23 cellular contexts compared by ENCODE assay signal in genomic region chr15:39701988-39702387, GRCh38.
DNase-seq lines count a peak whose midpoint lies in the region; ATAC-seq, FAIRE-seq and TF ChIP-seq lines count a peak whose summit lies in the region.
"Had no signal": no experiment of that assay in that cellular context is flagged by ENCODE, and none has a peak within 500 bp of the region (broad histone marks: within the 10 kb centered on the region; RNA-seq: fewer than 3 reads in every experiment).

No MANE protein-coding gene starts in this region.

- peaks cover 6% of the 10 kb centered on the region for H3K4me1 Mint-ChIP-seq in activated naive CD8-positive, alpha-beta T cell treated with anti-CD3 and anti-CD28 coated beads, Interleukin-2, amount 50 U/mL, for 24 hours
- H3K4me1 Mint-ChIP-seq in activated naive CD8-positive, alpha-beta T cell treated with anti-CD3 and anti-CD28 coated beads for 36 hours = no peaks in the 10 kb centered on the region
- H3K4me1 Mint-ChIP-seq in neural progenitor cell = peaks cover 48% of the 10 kb centered on the region
- H3K4me1 Mint-ChIP-seq: B cell; CD4-positive, CD25-positive, alpha-beta regulatory T cell had no signal

- H3K9me3 ChIP-seq in K562 (replicated peaks; ENCODE audit: control insufficient read depth, insufficient read depth, low read depth, low read length) (0 out of 2 replicates have a peak, but pooled peaks cover 3% of the 10 kb centered on the region), neural progenitor cell (ENCODE audit: low read depth) (no peaks in the 10 kb centered on the region), mucosa of descending colon (no peaks in the 10 kb centered on the region)
- H3K9me3 ChIP-seq: BLaER1, HAP-1 had no signal

- no peak overlapping the region for H3K4me3 Mint-ChIP-seq in activated naive CD8-positive, alpha-beta T cell treated with anti-CD3 and anti-CD28 coated beads, Interleukin-2, amount 50 U/mL, for 24 hours
- no peak overlapping the region for H3K4me3 Mint-ChIP-seq in activated naive CD8-positive, alpha-beta T cell treated with anti-CD3 and anti-CD28 coated beads for 36 hours
- no peak overlapping the region for H3K4me3 Mint-ChIP-seq in neural progenitor cell
- H3K4me3 Mint-ChIP-seq: B cell; CD4-positive, CD25-positive, alpha-beta regulatory T cell; CD8-positive, alpha-beta T cell; GM23338; HFFc6 had no signal

- H3K4me1 ChIP-seq in K562 (replicated peaks in 1 of 2; ENCODE audit: control insufficient read depth in 2 of 2, insufficient read depth in 2 of 2, low read length in 2 of 2) (peaks cover 9 to 38% of the 10 kb centered on the region in 2 experiments; a peak in 4 of 5 replicates), neural progenitor cell (peaks cover 9% of the 10 kb centered on the region), mucosa of descending colon (ENCODE audit: low read depth) (no peaks in the 10 kb centered on the region)
- H3K4me1 ChIP-seq: BLaER1 had no signal

- no peak overlapping the region for H3K9ac ChIP-seq in K562 (ENCODE audit: insufficient read depth in 1 of 2, low read depth in 2 of 2, low read length in 2 of 2)
- H3K9ac ChIP-seq in neural progenitor cell = no peak overlapping the region
- H3K9ac ChIP-seq: BLaER1 had no signal

- peak; percentile 51 for FAIRE-seq in K562 (lab: Jason Lieb, UNC)
- FAIRE-seq: A204.1, D721Med, GM18507, H54 had no signal

- no peaks in the 10 kb centered on the region for H3K79me2 ChIP-seq in K562 (ENCODE audit: control insufficient read depth, insufficient read depth, low read length)
- no peaks in the 10 kb centered on the region for H3K79me2 ChIP-seq in neural progenitor cell (ENCODE audit: low read depth)

- no peak for DNase-seq in activated naive CD8-positive, alpha-beta T cell treated with anti-CD3 and anti-CD28 coated beads, Interleukin-2, amount 50 U/mL, for 24 hours
- DNase-seq in activated naive CD8-positive, alpha-beta T cell treated with anti-CD3 and anti-CD28 coated beads for 36 hours = no peak
- DNase-seq in K562 (ENCODE audit: extremely low read depth in 1 of 4, low spot score in 3 of 4) (peak in 2 of 4 experiments; percentile 13 to 28), neural progenitor cell (ENCODE audit: low spot score) (no peak), DMS53 treated with DMSO at 0.1 percent for 48 hours (lab: John Stamatoyannopoulos, UW; ENCODE audit: unreplicated experiment) (no peak), mucosa of descending colon (no peak), HUDEP-2 (lab: John Stamatoyannopoulos, UW; ENCODE audit: unreplicated experiment in 76 of 76) (no peak)
- DNase-seq: CD4-positive, CD25-positive, alpha-beta regulatory T cell; CD8-positive, alpha-beta T cell; DMS 273 treated with DMSO at 0.1 percent for 48 hours; DMS79 treated with DMSO at 0.1 percent for 48 hours; GF-D8; HFFc6 had no signal

- H3F3A ChIP-seq in neural progenitor cell (ENCODE audit: low read depth) = peaks cover 10% of the 10 kb centered on the region

- H3K4me2 ChIP-seq in K562 (ENCODE audit: insufficient read depth, low read length) = no peak overlapping the region
- no peak overlapping the region for H3K4me2 ChIP-seq in neural progenitor cell
- H3K4me2 ChIP-seq: BLaER1, GM23338 had no signal

- no peak overlapping the region for H3K27ac Mint-ChIP-seq in activated naive CD8-positive, alpha-beta T cell treated with anti-CD3 and anti-CD28 coated beads, Interleukin-2, amount 50 U/mL, for 24 hours
- H3K27ac Mint-ChIP-seq in activated naive CD8-positive, alpha-beta T cell treated with anti-CD3 and anti-CD28 coated beads for 36 hours = no peak overlapping the region
- H3K27ac Mint-ChIP-seq in neural progenitor cell = peak overlapping the region; percentile 92
- H3K27ac Mint-ChIP-seq: B cell; CD4-positive, CD25-positive, alpha-beta regulatory T cell; CD8-positive, alpha-beta T cell; GM23338; HFFc6 had no signal

- TF ChIP-seq CTCF in K562 (IDR thresholded peaks at IDR 0.05 in 2 of 3, conservative IDR thresholded peaks at IDR 0.05 in 1 of 3; ENCODE audit: insufficient read depth in 2 of 3, low read depth in 1 of 3, low read length in 3 of 3) (no peak), neural progenitor cell (IDR thresholded peaks at IDR 0.05) (no peak), mucosa of descending colon (IDR thresholded peaks at IDR 0.05) (no peak)

- CTCF ChIA-PET in K562 (lab: Yijun Ruan, JAX; ENCODE audit: low intra/inter-chr PET ratio) = no interaction called here

- no peaks in the 10 kb centered on the region for H3K9me3 Mint-ChIP-seq in activated naive CD8-positive, alpha-beta T cell treated with anti-CD3 and anti-CD28 coated beads, Interleukin-2, amount 50 U/mL, for 24 hours
- no peaks in the 10 kb centered on the region for H3K9me3 Mint-ChIP-seq in activated naive CD8-positive, alpha-beta T cell treated with anti-CD3 and anti-CD28 coated beads for 36 hours
- no peaks in the 10 kb centered on the region for H3K9me3 Mint-ChIP-seq in neural progenitor cell
- H3K9me3 Mint-ChIP-seq: CD4-positive, CD25-positive, alpha-beta regulatory T cell; CD8-positive, alpha-beta T cell; GM23338; HFFc6 had no signal

- TF ChIP-seq RAD21 in K562 (CRISPR knock-in tag; conservative IDR thresholded peaks at IDR 0.05 in 1 of 2, IDR thresholded peaks at IDR 0.05 in 1 of 2) = no peak

- H2AFZ ChIP-seq in K562 (ENCODE audit: low read depth, low read length) (peak overlapping the region; percentile 82), neural progenitor cell (replicated peaks) (no peak overlapping the region)
- H2AFZ ChIP-seq: GM23338 had no signal

- H4K20me1 ChIP-seq in K562 (replicated peaks; ENCODE audit: control insufficient read depth, insufficient read depth, low read length) (no peaks in the 10 kb centered on the region), neural progenitor cell (ENCODE audit: low read depth) (no peaks in the 10 kb centered on the region)
- H4K20me1 ChIP-seq: BLaER1 had no signal

- no peaks in the 10 kb centered on the region for H3K36me3 Mint-ChIP-seq in activated naive CD8-positive, alpha-beta T cell treated with anti-CD3 and anti-CD28 coated beads, Interleukin-2, amount 50 U/mL, for 24 hours (ENCODE audit: low read depth)
- no peaks in the 10 kb centered on the region for H3K36me3 Mint-ChIP-seq in activated naive CD8-positive, alpha-beta T cell treated with anti-CD3 and anti-CD28 coated beads for 36 hours
- H3K36me3 Mint-ChIP-seq in neural progenitor cell = no peaks in the 10 kb centered on the region
- H3K36me3 Mint-ChIP-seq: CD4-positive, CD25-positive, alpha-beta regulatory T cell; CD8-positive, alpha-beta T cell had no signal

- in situ Hi-C loops in K562 (cut with MboI) = no loop called here

- POLR2A ChIA-PET in K562 (lab: Yijun Ruan, JAX) = no interaction called here

- ATAC-seq in activated naive CD8-positive, alpha-beta T cell treated with anti-CD3 and anti-CD28 coated beads, Interleukin-2, amount 50 U/mL, for 24 hours = peak; percentile 15
- ATAC-seq in K562 (no peak), mucosa of descending colon (no peak)
- ATAC-seq: CD8-positive, alpha-beta T cell; GM23338 had no signal

- H3K36me3 ChIP-seq in K562 (ENCODE audit: control insufficient read depth, insufficient read depth, low read length) = no peaks in the 10 kb centered on the region
- no peaks in the 10 kb centered on the region for H3K36me3 ChIP-seq in neural progenitor cell
- H3K36me3 ChIP-seq in mucosa of descending colon (ENCODE audit: low read depth) = no peaks in the 10 kb centered on the region
- H3K36me3 ChIP-seq: BLaER1, HAP-1 had no signal

- H3K27ac ChIP-seq in K562 (ENCODE audit: extremely low read depth, low read depth, low read length) (peak overlapping the region; percentile 29; the same call in 1 of the 3 replicates), neural progenitor cell (no peak overlapping the region)
- H3K27ac ChIP-seq: 22Rv1, BLaER1, C4-2B had no signal

- BruUV-seq in K562 (replicated peaks; lab: Mats Ljungman, UMichigan) = no TSS peak

- no peak overlapping the region for H3K4me3 ChIP-seq in K562
- no peak overlapping the region for H3K4me3 ChIP-seq in neural progenitor cell
- no peak overlapping the region for H3K4me3 ChIP-seq in mucosa of descending colon
- H3K4me3 ChIP-seq: BLaER1, GM23338, HAP-1 had no signal

- intact Hi-C loops in K562 (cut with micrococcal nuclease) (no loop called here), mucosa of descending colon (cut with DNase I, micrococcal nuclease) (no loop called here)

- WGBS in K562 (ENCODE audit: insufficient coverage, low coverage, missing lambda C conversion rate) = 57% methylated on average over 3 of the region's 3 CpGs

- H3K27me3 ChIP-seq in K562 (ENCODE audit: control insufficient read depth in 2 of 2, insufficient read depth in 2 of 2, low read length in 2 of 2) (no peaks in the 10 kb centered on the region), neural progenitor cell (no peaks in the 10 kb centered on the region)
- H3K27me3 ChIP-seq: BLaER1 had no signal

- TF ChIP-seq POLR2A in K562 (conservative IDR thresholded peaks at IDR 0.05) = no peak

- H3K27me3 Mint-ChIP-seq in activated naive CD8-positive, alpha-beta T cell treated with anti-CD3 and anti-CD28 coated beads, Interleukin-2, amount 50 U/mL, for 24 hours = peaks cover 2% of the 10 kb centered on the region
- no peaks in the 10 kb centered on the region for H3K27me3 Mint-ChIP-seq in activated naive CD8-positive, alpha-beta T cell treated with anti-CD3 and anti-CD28 coated beads for 36 hours
- peaks cover 2% of the 10 kb centered on the region for H3K27me3 Mint-ChIP-seq in neural progenitor cell (ENCODE audit: insufficient read depth, low read depth)

- no peaks in the 10 kb centered on the region for H3K9me1 ChIP-seq in K562 (ENCODE audit: control insufficient read depth, insufficient read depth, low read length)

- TF ChIP-seq EP300 in K562 (IDR thresholded peaks at IDR 0.05; ENCODE audit: low read length) = no peak

TF ChIP-seq in K562, 482 proteins besides CTCF, POLR2A, EP300 and RAD21 (continues in another document):
- TF ChIP-seq NR2C1 (IDR thresholded peaks at IDR 0.05) (peak; percentile 40; the same call in 1 of the 2 replicates), NR2C1 (tag; IDR thresholded peaks at IDR 0.05) (peak; percentile 60; the same call in 1 of the 2 replicates), ZNF316 (IDR thresholded peaks at IDR 0.05) (peak; percentile 21; the same call in 1 of the 2 replicates), SMAD4 (CRISPR knock-in tag; conservative IDR thresholded peaks at IDR 0.05) (0 out of 2 replicates have a peak, but pooled peaks have one; percentile 25), KAT8 (IDR thresholded peaks at IDR 0.05; ENCODE audit: low read depth) (no peak), ZNF395 (CRISPR knock-in tag; IDR thresholded peaks at IDR 0.05) (no peak)
